In the genomic region with DNA sequence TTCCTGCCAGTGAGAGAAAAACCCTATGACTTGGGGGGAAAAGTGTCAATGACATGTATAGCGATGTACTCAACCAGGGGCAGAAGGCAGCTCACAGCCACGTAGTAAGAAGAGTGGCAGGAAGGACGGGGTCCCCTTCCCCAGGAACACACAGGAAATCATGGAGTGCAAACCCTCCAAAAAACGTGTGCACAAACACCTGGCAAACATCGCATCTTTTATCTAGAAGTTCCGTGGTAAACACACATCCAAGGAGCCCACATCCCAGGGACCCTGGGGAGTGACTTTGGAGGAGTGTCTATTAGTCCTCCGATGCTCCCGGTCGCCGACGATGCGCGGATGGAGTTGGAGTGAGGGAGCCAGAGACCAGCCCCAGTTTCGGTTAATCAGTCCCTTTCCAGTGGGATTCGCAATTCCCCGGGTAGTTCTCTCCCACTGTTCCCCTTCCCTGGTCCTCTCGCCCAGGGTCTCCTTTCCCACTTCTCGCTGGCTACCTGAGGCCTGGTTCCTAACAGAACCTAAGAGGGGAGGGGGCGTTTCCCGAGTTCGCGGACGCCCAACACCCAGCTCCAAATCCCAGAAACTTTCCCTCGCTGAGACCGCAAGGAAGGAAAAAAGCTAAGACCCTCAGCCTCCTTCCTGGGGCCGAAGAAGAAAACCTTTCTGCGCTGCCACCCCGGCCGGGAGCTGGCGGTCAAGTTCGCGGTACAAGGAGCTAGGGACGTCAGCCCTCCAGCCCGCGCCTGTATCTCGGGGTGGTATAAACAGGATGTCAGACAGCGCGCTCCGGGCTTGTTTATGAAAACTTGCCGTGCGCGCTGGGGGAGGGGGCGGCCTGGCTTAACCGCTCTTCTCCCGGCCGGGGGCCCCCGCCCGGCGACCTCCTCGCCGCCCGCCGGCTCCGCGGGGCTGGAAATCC, we compare ENCODE assay signal across 8 cellular contexts. TPM values are rescaled to one million over a fixed set of nuclear protein-coding genes. Genes with fewer than 3 reads are reported as not detected.
DNase-seq lines count a peak whose midpoint lies in the region; ATAC-seq, FAIRE-seq and TF ChIP-seq lines count a peak whose summit lies in the region.

No MANE protein-coding gene starts in this region.

- H3K9me3 Mint-ChIP-seq in activated naive CD8-positive, alpha-beta T cell treated with anti-CD3 and anti-CD28 coated beads for 36 hours: no peaks in the 10 kb centered on the region

- peaks cover 55 to 78% (median 72%) of the 10 kb centered on the region in 10 experiments for H3K4me1 ChIP-seq in BLaER1 treated with 17β-estradiol and CSF1 and Interleukin-3, amounts not matched to agents 10 nM and 100 nM

- FAIRE-seq in urothelium cell line (lab: Jason Lieb, UNC): no peak

- H3K27me3 Mint-ChIP-seq in activated naive CD8-positive, alpha-beta T cell treated with anti-CD3 and anti-CD28 coated beads for 36 hours: no peaks in the 10 kb centered on the region

- peaks cover 16% of the 10 kb centered on the region for H3K36me3 Mint-ChIP-seq in activated naive CD8-positive, alpha-beta T cell treated with anti-CD3 and anti-CD28 coated beads for 36 hours

- peak overlapping the region; percentile 88 for H3K4me3 Mint-ChIP-seq in activated naive CD8-positive, alpha-beta T cell treated with anti-CD3 and anti-CD28 coated beads for 36 hours

- H3K9ac ChIP-seq in BLaER1 treated with 17β-estradiol and CSF1 and Interleukin-3, amounts not matched to agents 10 nM and 100 nM: peak overlapping the region; percentile 95 to 99 (median 98)

- H3K36me3 ChIP-seq in BLaER1 treated with 17β-estradiol and CSF1 and Interleukin-3, amounts not matched to agents 10 nM and 100 nM: 0 out of 22 replicates have a peak, but pooled peaks cover 0 to 4% (median 0%) of the 10 kb centered on the region in 11 experiments

- peak overlapping the region; percentile 73 to 99 (median 93) for H3K4me2 ChIP-seq in BLaER1 treated with 17β-estradiol and CSF1 and Interleukin-3, amounts not matched to agents 10 nM and 100 nM

- H3K27me3 ChIP-seq in BLaER1 treated with 17β-estradiol and CSF1 and Interleukin-3, amounts not matched to agents 10 nM and 100 nM: no peaks in the 10 kb centered on the region

- H3K27ac ChIP-seq in BLaER1 treated with 17β-estradiol and CSF1 and Interleukin-3, amounts not matched to agents 10 nM and 100 nM: peak overlapping the region; percentile 94 to 99 (median 98)

- DNase-seq in activated naive CD8-positive, alpha-beta T cell treated with anti-CD3 and anti-CD28 coated beads for 36 hours: peak; percentile 71
- DNase-seq in cardiac septum (ENCODE audit: low spot score) (peak; percentile 81), posterior vena cava (ENCODE audit: low spot score) (peak; percentile 92), urothelium cell line (ENCODE audit: low spot score) (peak; percentile 64)

- peaks cover 56% of the 10 kb centered on the region for H3K4me1 Mint-ChIP-seq in activated naive CD8-positive, alpha-beta T cell treated with anti-CD3 and anti-CD28 coated beads for 36 hours

- H3K9me3 ChIP-seq in BLaER1 treated with 17β-estradiol and CSF1 and Interleukin-3, amounts not matched to agents 10 nM and 100 nM (replicated peaks in 1 of 11): no peaks in the 10 kb centered on the region

- H4K20me1 ChIP-seq in BLaER1 treated with 17β-estradiol and CSF1 and Interleukin-3, amounts not matched to agents 10 nM and 100 nM: peaks cover 36 to 57% (median 54%) of the 10 kb centered on the region in 11 experiments; a peak in 21 of 22 replicates

- peak overlapping the region; percentile 86 for H3K27ac Mint-ChIP-seq in activated naive CD8-positive, alpha-beta T cell treated with anti-CD3 and anti-CD28 coated beads for 36 hours

- peak overlapping the region; percentile 82 to 99 (median 96) for H3K4me3 ChIP-seq in BLaER1 treated with 17β-estradiol and CSF1 and Interleukin-3, amounts not matched to agents 10 nM and 100 nM

- intact Hi-C loops in cardiac septum (cut with DNase I): loop anchor here (1.0 to 5.0 kb wide), 4 partner anchors 37 to 218 kb away; partner anchors contain the start of gene RAVER2
- intact Hi-C loops in posterior vena cava (cut with DNase I): no loop called here

- ATAC-seq in GM19372 (IDR thresholded peaks at IDR 0.05; ENCODE audit: low read depth, unreplicated experiment) (peak; percentile 44), HG03457 (IDR thresholded peaks at IDR 0.05; ENCODE audit: unreplicated experiment) (peak; percentile 37), SK-N-SH treated with all-trans-retinoic acid at 6 μM for 48 hours (peak; percentile 70)

TF ChIP-seq in SK-N-SH treated with all-trans-retinoic acid at 6 μM for 48 hours, 23 proteins besides CTCF, POLR2A, EP300 and RAD21:
- TF ChIP-seq RARB (CRISPR knock-in tag; IDR thresholded peaks at IDR 0.05): no peak
- TF ChIP-seq BACH2 (CRISPR knock-in tag; IDR thresholded peaks at IDR 0.05; ENCODE audit: borderline replicate concordance): no peak
- no peak for TF ChIP-seq ZNF70 (CRISPR knock-in tag; IDR thresholded peaks at IDR 0.05)
- no peak for TF ChIP-seq ZNF565 (CRISPR knock-in tag; conservative IDR thresholded peaks at IDR 0.05; ENCODE audit: low read depth)
- no peak for TF ChIP-seq TCF4 (CRISPR knock-in tag; IDR thresholded peaks at IDR 0.05; ENCODE audit: borderline replicate concordance)
- TF ChIP-seq ESRRG (CRISPR knock-in tag; IDR thresholded peaks at IDR 0.05): no peak
- TF ChIP-seq ZNF8 (CRISPR knock-in tag; IDR thresholded peaks at IDR 0.05): no peak
- no peak for TF ChIP-seq SNAI2 (CRISPR knock-in tag; IDR thresholded peaks at IDR 0.05)
- no peak for TF ChIP-seq CSDC2 (CRISPR knock-in tag; IDR thresholded peaks at IDR 0.05)
- TF ChIP-seq ZFP30 (CRISPR knock-in tag; IDR thresholded peaks at IDR 0.05): no peak

RNA-seq across cellular contexts. Expression of gene JAK1, which starts 0.9 kb away (rescaled TPM):
- 10 to 100 TPM; 85.6 to 88.0 TPM for total RNA-seq in activated naive CD8-positive, alpha-beta T cell treated with anti-CD3 and anti-CD28 coated beads for 36 hours
- total RNA-seq in cardiac septum (76.4 TPM), posterior vena cava (100 to 1,000 TPM; 109 to 127 TPM)

Comparison
In these comparisons a context has a peak if more than half of its experiments do, and no peak if none do; other contexts are left out.
1. Peak in every context shown above with its lines: DNase-seq, ATAC-seq, H3K4me3 ChIP-seq and H3K27ac ChIP-seq.